Comparison of ENCODE assay signal across 12 cellular contexts in genomic region chr2:117917223-117917917, GRCh38.
A peak's percentile ranks its signal among the peaks of the same experiment; 100 is the strongest.
DNase-seq lines count a peak whose midpoint lies in the region; ATAC-seq and TF ChIP-seq lines count a peak whose summit lies in the region.
"Had no signal": no experiment of that assay in that cellular context is flagged by ENCODE, and none has a peak within 500 bp of the region (broad histone marks: within the 10 kb centered on the region; RNA-seq: fewer than 3 reads in every experiment).

No MANE protein-coding gene starts in this region.

- H3K9me3 ChIP-seq in Caco-2: no peaks in the 10 kb centered on the region
- H3K9me3 ChIP-seq: MG63 had no signal

- POLR2A ChIA-PET in Caco-2 (lab: Charles Lee): no interaction called here

- H3K4me1 Mint-ChIP-seq in Caco-2 (ENCODE audit: low read depth, unreplicated experiment): no peaks in the 10 kb centered on the region
- H3K4me1 Mint-ChIP-seq in immature natural killer cell: no peaks in the 10 kb centered on the region
- H3K4me1 Mint-ChIP-seq: activated B cell treated with CpG ODN at 0.5 μM for 24 hours had no signal

- H3K4me3 ChIP-seq in Caco-2 (ENCODE audit: low read depth, low read length) (no peak overlapping the region), dorsolateral prefrontal cortex (no peak overlapping the region)
- H3K4me3 ChIP-seq: MG63 had no signal

- H3K9me3 Mint-ChIP-seq in Caco-2 (ENCODE audit: unreplicated experiment) (no peaks in the 10 kb centered on the region), immature natural killer cell (no peaks in the 10 kb centered on the region)

- H3K27ac ChIP-seq in dorsolateral prefrontal cortex: no peak overlapping the region

- H3K36me3 Mint-ChIP-seq in Caco-2 (ENCODE audit: insufficient read depth, unreplicated experiment) (peaks cover 27% of the 10 kb centered on the region), immature natural killer cell (peaks cover 59 to 81% (median 68%) of the 10 kb centered on the region in 3 donors)

- H3K27me3 ChIP-seq in Caco-2 (replicated peaks; ENCODE audit: control insufficient read depth, insufficient read depth, low read length) (no peaks in the 10 kb centered on the region), dorsolateral prefrontal cortex (no peaks in the 10 kb centered on the region)
- H3K27me3 ChIP-seq: MG63 had no signal

- no peak for ATAC-seq in HG02759 (IDR thresholded peaks at IDR 0.05; ENCODE audit: unreplicated experiment)

- H3K4me1 ChIP-seq in Caco-2: peaks cover 3% of the 10 kb centered on the region; the same call in 1 of the 2 replicates

- H3K4me3 Mint-ChIP-seq in Caco-2 (ENCODE audit: unreplicated experiment): no peak overlapping the region
- H3K4me3 Mint-ChIP-seq in immature natural killer cell: no peak overlapping the region
- H3K4me3 Mint-ChIP-seq: activated B cell treated with CpG ODN at 0.5 μM for 24 hours had no signal

- CTCF ChIA-PET in Caco-2 (lab: Charles Lee): interaction anchor here (1.0 to 2.2 kb wide), 4 partner anchors 76 to 103 kb away, joined by 4 to 36 read pairs (median 4); partner anchors contain the start of gene DDX18

- H3K36me3 ChIP-seq in Caco-2 (ENCODE audit: control insufficient read depth, insufficient read depth, low read length): peaks cover 2% of the 10 kb centered on the region

- DNase-seq in Caco-2: peak; percentile 42 to 51
- peak; percentile 7 for DNase-seq in MV-4-11 (lab: John Stamatoyannopoulos, UW)
- peak; percentile 39 for DNase-seq in dermis blood vessel endothelial cell
- DNase-seq in lung microvascular endothelial cell (ENCODE audit: low read depth in 2 of 2): peak; percentile 20 to 35
- no peak for DNase-seq in immature natural killer cell
- DNase-seq in NCI-H748 (lab: John Stamatoyannopoulos, UW; ENCODE audit: unreplicated experiment): no peak
- no peak for DNase-seq in dorsolateral prefrontal cortex
- DNase-seq: activated B cell treated with CpG ODN at 0.5 μM for 24 hours; DMS79; effector CD4-positive, alpha-beta T cell; MG63 had no signal

- intact Hi-C loops in Caco-2 (cut with micrococcal nuclease; ENCODE audit: unreplicated experiment) (loop anchor here (1.0 kb wide), 4 partner anchors 81 to 132 kb away; partner anchors contain the start of gene DDX18), dorsolateral prefrontal cortex (cut with DNase I) (no loop called here)

- H3K27ac Mint-ChIP-seq in Caco-2 (ENCODE audit: unreplicated experiment) (no peak overlapping the region), immature natural killer cell (peak overlapping the region in 1 of 6 donors; percentile 21)
- H3K27ac Mint-ChIP-seq: activated B cell treated with CpG ODN at 0.5 μM for 24 hours had no signal

- no TSS peak for BruUV-seq in Caco-2 (replicated peaks; lab: Mats Ljungman, UMichigan)

- H3K27me3 Mint-ChIP-seq in Caco-2 (ENCODE audit: insufficient read depth, unreplicated experiment) (no peaks in the 10 kb centered on the region), immature natural killer cell (ENCODE audit: low read depth in 3 of 3) (no peaks in the 10 kb centered on the region)
- H3K27me3 Mint-ChIP-seq: activated B cell treated with CpG ODN at 0.5 μM for 24 hours had no signal

- TF ChIP-seq CTCF in Caco-2 (IDR thresholded peaks at IDR 0.05; ENCODE audit: insufficient read depth in 1 of 2, low read depth in 1 of 2, low read length in 1 of 2, severe bottlenecking in 1 of 2, unreplicated experiment in 1 of 2): peak; percentile 45 to 80
- peak in 19 of 56 donors; percentile 7 to 43 (median 24) for TF ChIP-seq CTCF in dorsolateral prefrontal cortex (IDR thresholded peaks at IDR 0.05 in 54 of 56, conservative IDR thresholded peaks at IDR 0.05 in 2 of 56; ENCODE audit: low read depth in 1 of 56, partially characterized antibody in 56 of 56)

Comparison
In these comparisons a context has a peak if more than half of its experiments do, and no peak if none do; other contexts are left out.
1. DNase-seq: peak in Caco-2 (2 of 2), MV-4-11 (single experiment), dermis blood vessel endothelial cell (single experiment) and lung microvascular endothelial cell (2 of 2); none in immature natural killer cell (0 of 3), NCI-H748 (single experiment) and dorsolateral prefrontal cortex (0 of 10).